ENCODE assay signal across 14 cellular contexts in the genomic region with DNA sequence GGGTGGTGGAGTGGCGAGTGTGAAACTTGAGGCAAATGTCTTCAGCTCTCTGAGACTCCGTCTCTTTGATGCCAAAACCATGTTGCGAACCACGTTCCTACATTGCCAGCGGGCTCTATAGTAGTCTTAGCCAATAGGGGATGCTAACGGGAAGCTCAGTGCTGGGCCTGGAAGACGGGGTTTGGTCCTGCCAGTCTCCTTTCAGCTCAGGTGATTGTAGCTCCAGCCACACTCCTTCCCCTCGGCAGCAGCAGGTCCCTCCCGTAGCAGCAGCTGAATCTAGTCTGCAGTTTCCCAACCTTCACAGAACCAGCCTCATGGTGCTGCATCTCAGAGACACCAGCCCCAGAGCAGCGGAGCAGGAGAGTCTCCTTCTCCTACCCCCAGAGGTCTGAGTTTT.
"Had no signal": no experiment of that assay in that cellular context is flagged by ENCODE, and none has a peak within 500 bp of the region (broad histone marks: within the 10 kb centered on the region; RNA-seq: fewer than 3 reads in every experiment).

No MANE protein-coding gene starts in this region.

- H3K4me3 ChIP-seq: adrenal gland, body of pancreas, thyroid gland, uterus had no signal

- H3K9me3 ChIP-seq: adrenal gland, body of pancreas, thyroid gland, uterus had no signal

- H3K36me3 ChIP-seq: adrenal gland, thyroid gland, uterus had no signal

- H3K4me1 Mint-ChIP-seq: activated naive CD4-positive, alpha-beta T cell treated with anti-CD3 and anti-CD28 coated beads, Interleukin-2, amount 10 ng/mL, durations not matched to agents 7 days and 5 days; nephron had no signal

- H3K27ac Mint-ChIP-seq: activated naive CD4-positive, alpha-beta T cell treated with anti-CD3 and anti-CD28 coated beads, Interleukin-2, amount 10 ng/mL, durations not matched to agents 7 days and 5 days; activated T-helper 2 cell treated with anti-CD3 and anti-CD28 coated beads, Interferon-gamma antibody, Interleukin-2, Interleukin-4, amounts not matched to agents 10 μg/mL and 5 μg/mL and 100 μg/mL, durations not matched to agents 14 hours and 24 hours and 36 hours; nephron; stimulated activated naive CD8-positive, alpha-beta T cell treated with anti-CD3 and anti-CD28 coated beads, Interleukin-15, Interleukin-2, amounts not matched to agents 100 ng/mL and 50 ng/mL, for 24 hours; T-helper 1 cell treated with Interleukin-12 subunit alpha and Interleukin-12 subunit beta and Interleukin-4 antibody, amounts not matched to agents 30 μg/mL and 1 μg/mL, for 36 hours had no signal

- H3K36me3 Mint-ChIP-seq: activated naive CD4-positive, alpha-beta T cell treated with anti-CD3 and anti-CD28 coated beads, Interleukin-2, amount 10 ng/mL, durations not matched to agents 7 days and 5 days had no signal

- ATAC-seq: body of pancreas, SK-N-SH treated with all-trans-retinoic acid at 6 μM for 48 hours had no signal

- H3K9me3 Mint-ChIP-seq: activated naive CD4-positive, alpha-beta T cell treated with anti-CD3 and anti-CD28 coated beads, Interleukin-2, amount 10 ng/mL, durations not matched to agents 7 days and 5 days; T-helper 1 cell treated with Interleukin-12 subunit alpha and Interleukin-12 subunit beta and Interleukin-4 antibody, amounts not matched to agents 30 μg/mL and 1 μg/mL, for 36 hours had no signal

- H3K4me1 ChIP-seq: adrenal gland, body of pancreas, thyroid gland, uterus had no signal

- H3K27ac ChIP-seq: adrenal gland, body of pancreas, thyroid gland, uterus had no signal

- FAIRE-seq: endometrium, frontal cortex had no signal

- H3K4me3 Mint-ChIP-seq: activated naive CD4-positive, alpha-beta T cell treated with anti-CD3 and anti-CD28 coated beads, Interleukin-2, amount 10 ng/mL, durations not matched to agents 7 days and 5 days; nephron; stimulated activated naive CD8-positive, alpha-beta T cell treated with anti-CD3 and anti-CD28 coated beads, Interleukin-15, Interleukin-2, amounts not matched to agents 100 ng/mL and 50 ng/mL, for 24 hours; T-helper 1 cell treated with Interleukin-12 subunit alpha and Interleukin-12 subunit beta and Interleukin-4 antibody, amounts not matched to agents 30 μg/mL and 1 μg/mL, for 36 hours had no signal

- H3K27me3 ChIP-seq: body of pancreas, thyroid gland, uterus had no signal

- DNase-seq: activated naive CD4-positive, alpha-beta T cell treated with anti-CD3 and anti-CD28 coated beads, Interleukin-2, amount 10 ng/mL, durations not matched to agents 7 days and 5 days; adrenal gland; body of pancreas; kidney glomerular epithelial cell; stimulated activated CD4-positive, alpha-beta T cell treated with anti-CD3 and anti-CD28 coated beads, Interleukin-4, amount 100 ng/mL, for 1 hour; thyroid gland; uterus had no signal
